25 cellular contexts compared by ENCODE assay signal in the genomic region with DNA sequence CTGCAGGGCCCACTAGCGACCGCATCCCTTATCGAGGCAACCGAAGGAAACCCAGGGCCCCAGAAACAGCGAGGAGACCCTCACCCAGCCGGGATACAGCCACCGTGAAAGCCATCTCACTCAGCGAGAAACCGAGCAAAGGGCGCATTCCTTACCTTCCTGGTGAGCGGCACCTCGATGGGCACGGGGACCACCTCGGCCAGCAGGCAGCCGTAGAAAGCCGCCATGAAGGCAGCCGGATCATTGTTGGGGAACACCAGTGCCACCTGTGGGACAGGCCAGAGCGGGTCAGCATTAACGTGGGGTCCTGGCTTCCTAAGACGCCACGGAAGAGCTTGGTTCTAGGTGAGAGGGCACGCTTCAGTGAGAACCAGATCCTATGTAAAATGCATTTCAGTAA.
"Had no signal": no experiment of that assay in that cellular context is flagged by ENCODE, and none has a peak within 500 bp of the region (broad histone marks: within the 10 kb centered on the region; RNA-seq: fewer than 3 reads in every experiment).

No MANE protein-coding gene starts in this region.

- H3K9me3 Mint-ChIP-seq: activated naive CD4-positive, alpha-beta T cell treated with anti-CD3 and anti-CD28 coated beads, Interleukin-2, amount 50 U/mL, for 24 hours; activated T-cell treated with anti-CD3 and anti-CD28 coated beads, Interleukin-2, amount 50 U/mL, for 24 hours; activated T-helper 1 cell treated with anti-CD3 and anti-CD28 coated beads, Interleukin-12 subunit alpha, Interleukin-12 subunit beta, Interleukin-2, Interleukin-4 antibody, amounts not matched to agents 30 ng/mL and 10 ng/mL and 1 ng/mL, durations not matched to agents 14 hours and 24 hours and 36 hours; T-helper 1 cell treated with Interleukin-12 subunit alpha and Interleukin-12 subunit beta and Interleukin-4 antibody, amounts not matched to agents 30 μg/mL and 1 μg/mL, for 36 hours had no signal

- H3K4me1 Mint-ChIP-seq: activated naive CD4-positive, alpha-beta T cell treated with anti-CD3 and anti-CD28 coated beads, Interleukin-2, amount 50 U/mL, for 24 hours had no signal

- H3K36me3 Mint-ChIP-seq: activated CD8-positive, alpha-beta memory T cell treated with anti-CD3 and anti-CD28 coated beads, Interleukin-2, amount 10 ng/mL, durations not matched to agents 7 days and 5 days; activated naive CD4-positive, alpha-beta T cell treated with anti-CD3 and anti-CD28 coated beads, Interleukin-2, amount 50 U/mL, for 24 hours had no signal

- H3K27me3 Mint-ChIP-seq: activated CD8-positive, alpha-beta memory T cell treated with anti-CD3 and anti-CD28 coated beads, Interleukin-2, amount 10 ng/mL, durations not matched to agents 7 days and 5 days; activated naive CD4-positive, alpha-beta T cell treated with anti-CD3 and anti-CD28 coated beads, Interleukin-2, amount 50 U/mL, for 24 hours; activated T-cell treated with anti-CD3 and anti-CD28 coated beads, Interleukin-2, amount 50 U/mL, for 24 hours had no signal

- H3K27ac Mint-ChIP-seq: activated CD8-positive, alpha-beta memory T cell treated with anti-CD3 and anti-CD28 coated beads, Interleukin-2, amount 10 ng/mL, durations not matched to agents 7 days and 5 days; activated naive CD4-positive, alpha-beta T cell treated with anti-CD3 and anti-CD28 coated beads, Interleukin-2, amount 50 U/mL, for 24 hours; activated T-cell treated with anti-CD3 and anti-CD28 coated beads, Interleukin-2, amount 50 U/mL, for 24 hours; activated T-helper 1 cell treated with anti-CD3 and anti-CD28 coated beads, Interleukin-12 subunit alpha, Interleukin-12 subunit beta, Interleukin-2, Interleukin-4 antibody, amounts not matched to agents 30 ng/mL and 10 ng/mL and 1 ng/mL, durations not matched to agents 14 hours and 24 hours and 36 hours; T-helper 1 cell treated with Interleukin-12 subunit alpha and Interleukin-12 subunit beta and Interleukin-4 antibody, amounts not matched to agents 30 μg/mL and 1 μg/mL, for 36 hours had no signal

- ATAC-seq: activated CD8-positive, alpha-beta memory T cell treated with anti-CD3 and anti-CD28 coated beads, Interleukin-2, amount 10 ng/mL, durations not matched to agents 7 days and 5 days; body of pancreas; PC-3; SK-N-SH treated with all-trans-retinoic acid at 6 μM for 48 hours had no signal

- H3K4me2 ChIP-seq: KMS-11 had no signal

- DNase-seq: activated CD4-positive, alpha-beta T cell treated with anti-CD3 and anti-CD28 coated beads for 48 hours; activated CD4-positive, alpha-beta T cell treated with anti-CD3 and anti-CD28 coated beads, Interleukin-2, amount 50 U/mL, for 4 hours; activated CD4-positive, CD25-positive, alpha-beta regulatory T cell treated with anti-CD3 and anti-CD28 coated beads, Interleukin-2, amount 50 U/mL, for 72 hours; activated CD8-positive, alpha-beta memory T cell treated with anti-CD3 and anti-CD28 coated beads, Interleukin-2, amount 10 ng/mL, durations not matched to agents 7 days and 5 days; activated effector memory CD4-positive, alpha-beta T cell treated with Interleukin-2 at 50 U/mL for 16 hours; activated naive CD4-positive, alpha-beta T cell; activated T-cell treated with anti-CD3 and anti-CD28 coated beads, Interleukin-2, amount 50 U/mL, for 24 hours; aorta; body of pancreas; central memory CD4-positive, alpha-beta T cell; NCI-H1092; NCI-H1417; NCI-H1930; NCI-H2171; NCI-H226; NCI-H69; NK-92 treated with Interleukin-12 subunit alpha and Interleukin-12 subunit beta, amount 100 ng/mL, for 24 hours; PC-3; SHP77 had no signal

- H3K27ac ChIP-seq: body of pancreas, KMS-11, SJSA1 had no signal

- H3K4me3 Mint-ChIP-seq: activated CD8-positive, alpha-beta memory T cell treated with anti-CD3 and anti-CD28 coated beads, Interleukin-2, amount 10 ng/mL, durations not matched to agents 7 days and 5 days; activated naive CD4-positive, alpha-beta T cell treated with anti-CD3 and anti-CD28 coated beads, Interleukin-2, amount 50 U/mL, for 24 hours; activated T-cell treated with anti-CD3 and anti-CD28 coated beads, Interleukin-2, amount 50 U/mL, for 24 hours; activated T-helper 1 cell treated with anti-CD3 and anti-CD28 coated beads, Interleukin-12 subunit alpha, Interleukin-12 subunit beta, Interleukin-2, Interleukin-4 antibody, amounts not matched to agents 30 ng/mL and 10 ng/mL and 1 ng/mL, durations not matched to agents 14 hours and 24 hours and 36 hours; T-helper 1 cell treated with Interleukin-12 subunit alpha and Interleukin-12 subunit beta and Interleukin-4 antibody, amounts not matched to agents 30 μg/mL and 1 μg/mL, for 36 hours had no signal

- H3K9me3 ChIP-seq: body of pancreas, SJSA1 had no signal

- H3K27me3 ChIP-seq: body of pancreas, SJSA1 had no signal

- H3K4me1 ChIP-seq: body of pancreas, SJSA1 had no signal

- H3K4me3 ChIP-seq: body of pancreas, SJSA1 had no signal

- H3K9ac ChIP-seq: KMS-11 had no signal
